ENCODE assay signal across 16 cellular contexts in genomic region chr12:552466-552865, GRCh38.
DNase-seq lines count a peak whose midpoint lies in the region; ATAC-seq and TF ChIP-seq lines count a peak whose summit lies in the region.
"Had no signal": no experiment of that assay in that cellular context is flagged by ENCODE, and none has a peak within 500 bp of the region (broad histone marks: within the 10 kb centered on the region; RNA-seq: fewer than 3 reads in every experiment).

No MANE protein-coding gene starts in this region.

- intact Hi-C loops in Right ventricle myocardium inferior (cut with DNase I) (no loop called here), cardiac septum (cut with DNase I) (no loop called here), right cardiac atrium (cut with DNase I) (no loop called here), testis (cut with DNase I; ENCODE audit: low total_unique reads) (no loop called here)

- DNase-seq in Right ventricle myocardium inferior (ENCODE audit: missing footprints) (no peak), cardiac septum (ENCODE audit: low spot score) (no peak), right cardiac atrium (peak in 1 of 3 donors; percentile 70), testis (peak; percentile 25), GM20000 (ENCODE audit: low spot score) (no peak), DMS 273 (lab: John Stamatoyannopoulos, UW; ENCODE audit: unreplicated experiment) (no peak)
- DNase-seq in activated CD8-positive, alpha-beta T cell treated with anti-CD3 and anti-CD28 coated beads, Interleukin-2, amount 10 ng/mL, durations not matched to agents 7 days and 5 days = no peak
- DNase-seq: activated CD4-positive, CD25-positive, alpha-beta regulatory T cell treated with anti-CD3 and anti-CD28 coated beads, Interleukin-2, amount 50 U/mL, for 72 hours; adrenal gland; central memory CD4-positive, alpha-beta T cell; effector CD8-positive, alpha-beta T cell; H9; hypothalamus; midbrain; NCI-H1105 had no signal

- POLR2A ChIA-PET in activated CD8-positive, alpha-beta T cell treated with anti-CD3 and anti-CD28 coated beads, Interleukin-2, amount 10 ng/mL, durations not matched to agents 7 days and 5 days (lab: Charles Lee) = interaction anchor here (0.7 to 1.5 kb wide), 2 partner anchors 23 to 163 kb away, joined by 3 to 6 read pairs; partner anchors contain the start of gene KDM5A

- H3K27ac ChIP-seq in right cardiac atrium (ENCODE audit: low read length) (peak overlapping the region; percentile 57), testis (no peak overlapping the region)
- H3K27ac ChIP-seq: adrenal gland had no signal

- peaks cover 22% of the 10 kb centered on the region for H3K36me3 Mint-ChIP-seq in activated CD8-positive, alpha-beta T cell treated with anti-CD3 and anti-CD28 coated beads, Interleukin-2, amount 10 ng/mL, durations not matched to agents 7 days and 5 days (ENCODE audit: low read depth)

- H3K4me1 Mint-ChIP-seq in activated CD8-positive, alpha-beta T cell treated with anti-CD3 and anti-CD28 coated beads, Interleukin-2, amount 10 ng/mL, durations not matched to agents 7 days and 5 days (ENCODE audit: low read depth) = peaks cover 66% of the 10 kb centered on the region
- H3K4me1 Mint-ChIP-seq: H9 had no signal

- ATAC-seq in Right ventricle myocardium inferior (peak; percentile 35), right cardiac atrium (peak; percentile 41 to 56), GM18870 (IDR thresholded peaks at IDR 0.05; ENCODE audit: unreplicated experiment) (no peak)
- ATAC-seq in activated CD8-positive, alpha-beta T cell treated with anti-CD3 and anti-CD28 coated beads, Interleukin-2, amount 10 ng/mL, durations not matched to agents 7 days and 5 days = no peak

- H3K9me3 ChIP-seq in right cardiac atrium (ENCODE audit: control insufficient read depth, low read length) (no peaks in the 10 kb centered on the region), testis (no peaks in the 10 kb centered on the region)
- H3K9me3 ChIP-seq: adrenal gland had no signal

- no peaks in the 10 kb centered on the region for H3K36me3 ChIP-seq in testis (ENCODE audit: low read depth, missing control alignments)

- CTCF ChIA-PET in activated CD8-positive, alpha-beta T cell treated with anti-CD3 and anti-CD28 coated beads, Interleukin-2, amount 10 ng/mL, durations not matched to agents 7 days and 5 days (lab: Charles Lee) = interaction anchor here (1.1 to 2.3 kb wide), 2 partner anchors 98 to 262 kb away, joined by 3 to 17 read pairs; no protein-coding TSS in a partner anchor

- H3K27me3 ChIP-seq in right cardiac atrium (ENCODE audit: control insufficient read depth, insufficient read depth) = no peaks in the 10 kb centered on the region
- no peaks in the 10 kb centered on the region for H3K27me3 ChIP-seq in testis
- H3K27me3 ChIP-seq: adrenal gland had no signal

- peak overlapping the region; percentile 90 for H3K4me3 Mint-ChIP-seq in activated CD8-positive, alpha-beta T cell treated with anti-CD3 and anti-CD28 coated beads, Interleukin-2, amount 10 ng/mL, durations not matched to agents 7 days and 5 days
- H3K4me3 Mint-ChIP-seq: H9 had no signal

- H3K4me1 ChIP-seq in right cardiac atrium (ENCODE audit: control insufficient read depth, insufficient read depth, low read length) = peaks cover 14% of the 10 kb centered on the region
- peaks cover 7% of the 10 kb centered on the region for H3K4me1 ChIP-seq in testis
- H3K4me1 ChIP-seq: adrenal gland had no signal

- no peak for TF ChIP-seq POLR2A in testis (IDR thresholded peaks at IDR 0.05)

- H3K4me3 ChIP-seq in right cardiac atrium (ENCODE audit: low read length) = no peak overlapping the region
- H3K4me3 ChIP-seq in testis = no peak overlapping the region
- H3K4me3 ChIP-seq: adrenal gland had no signal

- WGBS in right cardiac atrium = 25% methylated on average over 6 of the region's 6 CpGs
- 30 to 52% methylated on average over 2 to 6 of the region's 6 CpGs for WGBS in testis, 2 donors

- peaks cover 6% of the 10 kb centered on the region for H3K27me3 Mint-ChIP-seq in activated CD8-positive, alpha-beta T cell treated with anti-CD3 and anti-CD28 coated beads, Interleukin-2, amount 10 ng/mL, durations not matched to agents 7 days and 5 days (ENCODE audit: low read depth)

- H3K9me3 Mint-ChIP-seq in activated CD8-positive, alpha-beta T cell treated with anti-CD3 and anti-CD28 coated beads, Interleukin-2, amount 10 ng/mL, durations not matched to agents 7 days and 5 days (ENCODE audit: insufficient read depth) = no peaks in the 10 kb centered on the region
- H3K9me3 Mint-ChIP-seq: H9 had no signal

- H3K27ac Mint-ChIP-seq in activated CD8-positive, alpha-beta T cell treated with anti-CD3 and anti-CD28 coated beads, Interleukin-2, amount 10 ng/mL, durations not matched to agents 7 days and 5 days = peak overlapping the region; percentile 90

- TF ChIP-seq CTCF in testis (IDR thresholded peaks at IDR 0.05) = no peak
- TF ChIP-seq CTCF in GM20000 (IDR thresholded peaks at IDR 0.05; ENCODE audit: extremely low read depth, missing control alignments) = no peak

Comparison
In these comparisons a context has a peak if more than half of its experiments do, and no peak if none do; other contexts are left out.
1. ATAC-seq: peak in Right ventricle myocardium inferior (single experiment) and right cardiac atrium (2 of 2); none in activated CD8-positive, alpha-beta T cell treated with anti-CD3 and anti-CD28 coated beads, Interleukin-2, amount 10 ng/mL, durations not matched to agents 7 days and 5 days (single experiment) and GM18870 (single experiment).